In genomic region chr19:55283548-55284393, GRCh38 we compare ENCODE assay signal across 8 cellular contexts. TPM values are rescaled to one million over a fixed set of nuclear protein-coding genes. Genes with fewer than 3 reads are reported as not detected.
DNase-seq lines count a peak whose midpoint lies in the region; ATAC-seq and TF ChIP-seq lines count a peak whose summit lies in the region.

TSS of gene BRSK1 (plus strand) at chr19:55283997. CDS start at chr19:55284443, 446 bp downstream.

- H3K27ac ChIP-seq in cardiac muscle cell, result peak within 1 kb of the TSS; percentile 87
- no peak within 1 kb of the TSS for H3K27ac ChIP-seq in SJSA1

- H3K9me3 ChIP-seq in cardiac muscle cell (ENCODE audit: low read depth) (no peaks in the 10 kb centered on the region), SJSA1 (replicated peaks) (no peaks in the 10 kb centered on the region)

- H3K27me3 ChIP-seq in cardiac muscle cell (no peaks in the 10 kb centered on the region), SJSA1 (replicated peaks) (no peaks in the 10 kb centered on the region)

- ATAC-seq in HG03342 (IDR thresholded peaks at IDR 0.05; ENCODE audit: unreplicated experiment), result no peak

- no peak for TF ChIP-seq CTCF in cardiac muscle cell (IDR thresholded peaks at IDR 0.05; ENCODE audit: low read depth, low read length)

- intact Hi-C loops in cardiac septum (cut with DNase I), result no loop called here

- peaks cover 3% of the 10 kb centered on the region for H3K36me3 ChIP-seq in cardiac muscle cell
- H3K36me3 ChIP-seq in SJSA1, result no peaks in the 10 kb centered on the region

- H3K4me1 ChIP-seq in cardiac muscle cell (ENCODE audit: low read depth) (peaks cover 8% of the 10 kb centered on the region), SJSA1 (replicated peaks) (peaks cover 8% of the 10 kb centered on the region)

- peak; percentile 70 to 84 for DNase-seq in cardiac muscle cell (ENCODE audit: low read depth in 1 of 2, low spot score in 1 of 2)
- DNase-seq in cardiac septum (ENCODE audit: low spot score), result no peak
- DNase-seq in SJSA1 (ENCODE audit: low read depth in 1 of 2, low spot score in 2 of 2), result peak in 1 of 2 experiments; percentile 80
- peak; percentile 87 for DNase-seq in astrocyte of the hippocampus (ENCODE audit: low read depth, low spot score)
- DNase-seq in iPS-NIHi7 (ENCODE audit: extremely low spot score), result peak; percentile 76
- peak; percentile 40 for DNase-seq in stimulated activated CD8-positive, alpha-beta memory T cell treated with anti-CD3 and anti-CD28 coated beads, Interleukin-12 subunit alpha, Interleukin-12 subunit beta, amount 100 ng/mL, for 4 hours (ENCODE audit: low read depth)
- no peak for DNase-seq in Kasumi-1 (lab: John Stamatoyannopoulos, UW)

- H3K4me3 ChIP-seq in cardiac muscle cell (peak within 1 kb of the TSS; percentile 98), SJSA1 (peak within 1 kb of the TSS; percentile 41)

RNA-seq across cellular contexts. Expression of gene BRSK1, which starts in this region (rescaled TPM):
- total RNA-seq in cardiac muscle cell (34.4 and 34.7 TPM in 2 replicates), cardiac septum (8.8 TPM)
- 3.5 and 5.6 TPM in 2 replicates for polyA plus RNA-seq in cardiac muscle cell
- 8.5 and 10.3 TPM in 2 replicates for total RNA-seq in SJSA1 (2014; rRNA removed; shearing (Covaris generic))

Comparison
In these comparisons a context has a peak if more than half of its experiments do, and no peak if none do; other contexts are left out.
1. DNase-seq: peak in cardiac muscle cell (2 of 2), astrocyte of the hippocampus (single experiment), iPS-NIHi7 (single experiment) and stimulated activated CD8-positive, alpha-beta memory T cell treated with anti-CD3 and anti-CD28 coated beads, Interleukin-12 subunit alpha, Interleukin-12 subunit beta, amount 100 ng/mL, for 4 hours (single experiment); none in cardiac septum (single experiment) and Kasumi-1 (0 of 2).